Comparison of ENCODE assay signal across 8 cellular contexts in the genomic region with DNA sequence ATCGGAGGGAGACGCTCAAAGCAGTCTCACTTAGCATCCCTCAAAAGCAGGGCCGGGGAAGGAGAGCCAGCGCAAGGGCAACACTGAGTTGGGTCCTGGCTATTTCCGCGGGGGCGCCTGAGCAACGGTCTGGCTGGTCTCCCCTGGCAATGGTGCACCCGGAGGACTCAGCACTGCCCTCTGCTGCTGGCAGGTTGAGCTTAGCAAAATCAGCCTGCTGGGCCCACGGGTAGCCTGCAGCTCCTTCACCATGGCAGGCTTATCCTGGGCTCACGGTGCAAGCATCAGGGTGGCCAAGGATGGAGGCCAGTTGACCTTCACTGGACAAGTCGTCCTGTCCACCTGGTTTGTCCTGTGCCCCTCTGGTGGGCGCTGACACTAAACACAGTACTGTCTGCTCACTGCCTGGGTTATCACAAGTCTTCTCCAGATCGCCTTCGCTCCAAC.
DNase-seq lines count a peak whose midpoint lies in the region; FAIRE-seq and TF ChIP-seq lines count a peak whose summit lies in the region.

No MANE protein-coding gene starts in this region.

- DNase-seq in C1 segment of cervical spinal cord (lab: John Stamatoyannopoulos, UW): peak in 12 of 14 donors; percentile 8 to 75 (median 42)
- peak; percentile 32 for DNase-seq in HFF-Myc (ENCODE audit: extremely low read depth, low read depth)
- DNase-seq in SHP77 treated with DMSO at 0.1 percent for 48 hours (lab: John Stamatoyannopoulos, UW): peak; percentile 65
- peak in 3 of 4 experiments; percentile 37 to 74 (median 48) for DNase-seq in activated naive CD4-positive, alpha-beta T cell (lab: John Stamatoyannopoulos, UW)
- DNase-seq in glomerular visceral epithelial cell (ENCODE audit: extremely low spot score): peak; percentile 59
- peak in 9 of 10 donors; percentile 63 to 95 (median 75) for DNase-seq in posterior cingulate gyrus
- DNase-seq in urothelium cell line (ENCODE audit: low spot score): peak; percentile 84
- DNase-seq in NCI-H1048 (lab: John Stamatoyannopoulos, UW): no peak

- FAIRE-seq in urothelium cell line (lab: Jason Lieb, UNC): peak; percentile 84

- intact Hi-C loops in posterior cingulate gyrus (cut with DNase I): no loop called here

- no peak overlapping the region for H3K4me3 ChIP-seq in HFF-Myc (replicated peaks; ENCODE audit: low read depth, low read length)

- TF ChIP-seq CTCF in HFF-Myc (IDR thresholded peaks at IDR 0.05; ENCODE audit: low read depth, low read length, missing control alignments): peak; percentile 82
